Comparison of ENCODE assay signal across 18 cellular contexts in the genomic region with DNA sequence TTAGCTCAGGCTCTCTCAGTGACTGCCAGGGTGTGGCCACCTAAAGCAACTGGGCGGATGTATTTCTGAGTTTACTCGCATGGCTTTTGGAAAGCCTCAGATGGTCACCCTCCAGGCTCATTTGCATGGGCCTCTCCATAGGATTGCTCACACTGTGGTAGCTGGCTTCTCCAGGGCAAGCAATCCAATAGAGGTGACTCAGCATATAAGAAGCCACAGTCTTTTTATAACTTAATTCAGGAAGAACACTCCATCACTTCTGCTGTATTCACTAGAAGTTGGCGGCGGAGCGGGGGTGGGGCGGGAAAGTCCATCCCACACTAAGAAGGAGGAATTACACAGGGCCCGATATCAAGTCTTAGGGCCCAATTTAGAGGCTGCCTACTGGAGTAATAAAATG. TPM values are rescaled to one million over a fixed set of nuclear protein-coding genes. Genes with fewer than 3 reads are reported as not detected.
DNase-seq lines count a peak whose midpoint lies in the region; ATAC-seq and TF ChIP-seq lines count a peak whose summit lies in the region.
"Had no signal": no experiment of that assay in that cellular context is flagged by ENCODE, and none has a peak within 500 bp of the region (broad histone marks: within the 10 kb centered on the region; RNA-seq: fewer than 3 reads in every experiment).

No MANE protein-coding gene starts in this region.

- H3F3A ChIP-seq in GM23338 (replicated peaks; ENCODE audit: low read depth), result no peaks in the 10 kb centered on the region

- H3K36me3 ChIP-seq in GM23338 (ENCODE audit: insufficient read depth), result no peaks in the 10 kb centered on the region
- no peaks in the 10 kb centered on the region for H3K36me3 ChIP-seq in trophoblast cell (ENCODE audit: control insufficient read depth in 1 of 2, insufficient read depth in 2 of 2, low read length in 2 of 2)
- H3K36me3 ChIP-seq: vagina had no signal

- H3K9ac ChIP-seq in trophoblast cell (ENCODE audit: low read length), result no peak overlapping the region

- peaks cover 4% of the 10 kb centered on the region for H3K79me1 ChIP-seq in trophoblast cell (ENCODE audit: low read length)

- WGBS in trophoblast cell (ENCODE audit: extremely low coverage, insufficient coverage, insufficient read length), result no CpG with 5 or more reads among the region's 7 CpGs

- H4K91ac ChIP-seq in trophoblast cell (ENCODE audit: low read depth, low read length), result no peak overlapping the region

- TF ChIP-seq CTCF in GM23338 (conservative IDR thresholded peaks at IDR 0.05; ENCODE audit: low read depth in 2 of 2) (no peak), foreskin fibroblast (IDR thresholded peaks at IDR 0.05; ENCODE audit: low read depth, low read length) (no peak), GM20000 (IDR thresholded peaks at IDR 0.05; ENCODE audit: extremely low read depth, missing control alignments) (no peak)

- H2AK5ac ChIP-seq in trophoblast cell (ENCODE audit: low read length), result no peak overlapping the region

- no peak overlapping the region for H4K12ac ChIP-seq in trophoblast cell (ENCODE audit: low read depth, low read length)

- peaks cover 16% of the 10 kb centered on the region for H3K27me3 Mint-ChIP-seq in GM23338 (ENCODE audit: insufficient read depth, low read depth, poor library complexity)

- H4K8ac ChIP-seq in trophoblast cell (ENCODE audit: low read depth, low read length), result no peak overlapping the region

- H2BK5ac ChIP-seq in trophoblast cell (ENCODE audit: low read depth, low read length, poor library complexity), result no peak overlapping the region

- peaks cover 3% of the 10 kb centered on the region for H3K9me3 ChIP-seq in trophoblast cell (ENCODE audit: insufficient read depth, low read depth, low read length)
- H3K9me3 ChIP-seq: vagina had no signal

- H3K27ac Mint-ChIP-seq in GM23338, result no peak overlapping the region; the same call in 1 of the 2 replicates
- H3K27ac Mint-ChIP-seq: CD8-positive, alpha-beta memory T cell; memory B cell had no signal

- H3K36me3 Mint-ChIP-seq in GM23338 (ENCODE audit: low read depth), result no peaks in the 10 kb centered on the region; the same call in 2 of the 3 replicates
- H3K36me3 Mint-ChIP-seq: CD8-positive, alpha-beta memory T cell; memory B cell had no signal

- H2BK120ac ChIP-seq in trophoblast cell (ENCODE audit: insufficient read depth, low read length, poor library complexity), result no peak overlapping the region

- H3K4me1 ChIP-seq in GM23338 (ENCODE audit: insufficient read depth) (peaks cover 31% of the 10 kb centered on the region), trophoblast cell (ENCODE audit: control insufficient read depth in 1 of 2, insufficient read depth in 2 of 2, low read length in 2 of 2) (peaks cover 3 to 9% of the 10 kb centered on the region in 2 experiments)

- H3K9me2 ChIP-seq in GM23338 (ENCODE audit: insufficient read depth), result no peaks in the 10 kb centered on the region

- 0 out of 2 replicates have a peak overlapping the region, but pooled peaks have one; percentile 8 for H3K4me2 ChIP-seq in GM23338
- H3K4me2 ChIP-seq in trophoblast cell (ENCODE audit: low read length), result no peak overlapping the region

- H4K20me1 ChIP-seq in GM23338 (replicated peaks; ENCODE audit: insufficient read depth), result no peaks in the 10 kb centered on the region

- no peaks in the 10 kb centered on the region; the same call in 2 of the 3 replicates for H3K9me3 Mint-ChIP-seq in GM23338
- H3K9me3 Mint-ChIP-seq: CD8-positive, alpha-beta memory T cell; memory B cell had no signal

- no peak overlapping the region for H3K4me3 Mint-ChIP-seq in GM23338
- H3K4me3 Mint-ChIP-seq: memory B cell had no signal

- H3K23ac ChIP-seq in trophoblast cell (ENCODE audit: low read length), result no peak overlapping the region

- no peak overlapping the region for H3K27ac ChIP-seq in GM23338 (ENCODE audit: low read depth)
- no peak overlapping the region for H3K27ac ChIP-seq in trophoblast cell (ENCODE audit: low read depth, low read length)
- H3K27ac ChIP-seq: vagina had no signal

- DNase-seq in A172 (ENCODE audit: low spot score), result peak; percentile 14
- peak; percentile 23 for DNase-seq in GM23338 (ENCODE audit: low spot score)
- DNase-seq in SW480 (ENCODE audit: low spot score), result peak; percentile 58
- DNase-seq in foreskin fibroblast, result peak; percentile 18 to 68
- DNase-seq in ecto neural progenitor cell (ENCODE audit: low spot score), result no peak
- DNase-seq in trophoblast cell, result no peak
- DNase-seq in GM20000 (ENCODE audit: low spot score), result no peak
- DNase-seq: activated CD8-positive, alpha-beta memory T cell treated with anti-CD3 and anti-CD28 coated beads, Interleukin-2, amount 50 U/mL, for 4 hours; activated gamma-delta T cell treated with Interleukin-2 at 50 U/mL for 16 hours; CD8-positive, alpha-beta memory T cell; glutamatergic neuron; NCI-H1105; SHP77 treated with DMSO at 0.1 percent for 48 hours had no signal

- no peak overlapping the region for H3K4ac ChIP-seq in trophoblast cell (ENCODE audit: low read depth, low read length)

- no peaks in the 10 kb centered on the region for H3K79me2 ChIP-seq in GM23338 (replicated peaks; ENCODE audit: insufficient read depth)
- H3K79me2 ChIP-seq in trophoblast cell (ENCODE audit: control insufficient read depth, insufficient read depth, low read length, poor library complexity), result peaks cover 2% of the 10 kb centered on the region

- H2BK12ac ChIP-seq in trophoblast cell (ENCODE audit: low read length), result no peak overlapping the region

- H3K18ac ChIP-seq in trophoblast cell (ENCODE audit: low read length), result no peak overlapping the region

- ATAC-seq in GM23338 (no peak), GM19035 (IDR thresholded peaks at IDR 0.05; ENCODE audit: unreplicated experiment) (no peak)
- ATAC-seq: K562 had no signal

- peaks cover 29% of the 10 kb centered on the region for H3K4me1 Mint-ChIP-seq in GM23338
- H3K4me1 Mint-ChIP-seq: memory B cell had no signal

- H2AFZ ChIP-seq in GM23338, result peak overlapping the region; percentile 80
- no peak overlapping the region for H2AFZ ChIP-seq in trophoblast cell (ENCODE audit: insufficient read depth, low read length, poor library complexity)

- no peak overlapping the region for H3K14ac ChIP-seq in trophoblast cell (ENCODE audit: low read length)

- H3K27me3 ChIP-seq in GM23338 (ENCODE audit: insufficient read depth) (peaks cover 23% of the 10 kb centered on the region), trophoblast cell (ENCODE audit: insufficient read depth, low read length) (peaks cover 7% of the 10 kb centered on the region)
- H3K27me3 ChIP-seq: vagina had no signal

- H3K4me3 ChIP-seq in GM23338 (no peak overlapping the region), foreskin fibroblast (ENCODE audit: low read depth in 1 of 2, low read length in 2 of 2) (no peak overlapping the region), trophoblast cell (ENCODE audit: low read depth, low read length) (no peak overlapping the region)
- H3K4me3 ChIP-seq: K562, vagina had no signal

TF ChIP-seq in GM23338, 12 proteins besides CTCF, POLR2A, EP300 and RAD21 (continues in another document):
- TF ChIP-seq EZH2phosphoT487 (IDR thresholded peaks at IDR 0.05; ENCODE audit: unreplicated experiment) (no peak), EZH2 (IDR thresholded peaks at IDR 0.05; ENCODE audit: low read depth, unreplicated experiment) (no peak), CREB1 (CRISPR knock-in tag; IDR thresholded peaks at IDR 0.05; ENCODE audit: low read depth) (no peak)

RNA-seq across cellular contexts. Expression of gene DOK6, which starts 3.6 kb away (rescaled TPM):
- total RNA-seq in A172 (2014; rRNA removed; shearing (Covaris generic)), result not detected in 2 replicates
- 0.35 and 0.42 TPM in 2 replicates for total RNA-seq in GM23338 (2014; rRNA removed; shearing (Covaris generic))
- 0.21 and 0.29 TPM in 2 replicates for polyA plus RNA-seq in GM23338 (2016; fragmentation: Nextera tagmentation; extraction: Ambion mirVana)
- 0.34 and 0.35 TPM in 2 replicates for polyA plus RNA-seq in trophoblast cell (2013)
- total RNA-seq: CD8-positive, alpha-beta memory T cell; K562; T-helper 2 cell treated with Interferon-gamma antibody and Interleukin-4, amounts not matched to agents 100 ng/mL and 5 ng/mL, for 36 hours had no signal
- polyA plus RNA-seq: K562 had no signal

Comparison
In these comparisons a context has a peak if more than half of its experiments do, and no peak if none do; other contexts are left out.
1. DNase-seq: peak in A172 (single experiment), GM23338 (single experiment), SW480 (single experiment) and foreskin fibroblast (2 of 2); none in ecto neural progenitor cell (single experiment), trophoblast cell (0 of 2) and GM20000 (single experiment).